In genomic region chr1:24801169-24801568, GRCh38 we compare ENCODE assay signal across 20 cellular contexts. TPM values are rescaled to one million over a fixed set of nuclear protein-coding genes. Genes with fewer than 3 reads are reported as not detected.
DNase-seq lines count a peak whose midpoint lies in the region; ATAC-seq and TF ChIP-seq lines count a peak whose summit lies in the region.
"Had no signal": no experiment of that assay in that cellular context is flagged by ENCODE, and none has a peak within 500 bp of the region (broad histone marks: within the 10 kb centered on the region; RNA-seq: fewer than 3 reads in every experiment).

No MANE protein-coding gene starts in this region.

- no peak overlapping the region for H3K4me3 Mint-ChIP-seq in CD8-positive, alpha-beta memory T cell
- H3K4me3 Mint-ChIP-seq: activated CD4-positive, alpha-beta memory T cell treated with anti-CD3 and anti-CD28 coated beads for 36 hours; activated T-helper 1 cell treated with anti-CD3 and anti-CD28 coated beads, Interleukin-12 subunit alpha, Interleukin-12 subunit beta, Interleukin-2, Interleukin-4 antibody, amounts not matched to agents 30 ng/mL and 10 ng/mL and 1 ng/mL, durations not matched to agents 14 hours and 24 hours and 36 hours; naive thymus-derived CD4-positive, alpha-beta T cell had no signal

- TSS peak; percentile 47 for BruUV-seq in OCI-LY7 (replicated peaks; lab: Mats Ljungman, UMichigan)

- H3K9me3 ChIP-seq in heart right ventricle (no peaks in the 10 kb centered on the region), OCI-LY7 (ENCODE audit: low read length) (peaks cover 17% of the 10 kb centered on the region), esophagus muscularis mucosa (no peaks in the 10 kb centered on the region), vagina (no peaks in the 10 kb centered on the region)
- no peaks in the 10 kb centered on the region for H3K9me3 ChIP-seq in CD8-positive, alpha-beta memory T cell (ENCODE audit: low read length)
- H3K9me3 ChIP-seq: uterus had no signal

- DNase-seq in heart right ventricle (no peak), Right ventricle myocardium superior (no peak), OCI-LY7 (ENCODE audit: low spot score) (peak; percentile 55), esophagus muscularis mucosa (ENCODE audit: extremely low spot score) (no peak), vagina (ENCODE audit: extremely low spot score in 2 of 2) (no peak), NCI-H1417 treated with DMSO at 0.1 percent for 48 hours (lab: John Stamatoyannopoulos, UW) (no peak)
- no peak for DNase-seq in CD8-positive, alpha-beta memory T cell
- DNase-seq: activated CD4-positive, alpha-beta memory T cell treated with anti-CD3 and anti-CD28 coated beads for 36 hours; amniotic stem cell; cortex of kidney; H7; hypothalamus; naive thymus-derived CD4-positive, alpha-beta T cell; NCI-H1694 treated with DMSO at 0.1 percent for 48 hours; NCI-H526 treated with DMSO at 0.1 percent for 48 hours; stimulated activated CD4-positive, alpha-beta T cell treated with anti-CD3 and anti-CD28 coated beads, Interleukin-2, amount 100 ng/mL, for 24 hours; T-helper 9 cell; uterus had no signal

- H3K36me3 ChIP-seq in heart right ventricle, result peaks cover 0 to 16% (median 5%) of the 10 kb centered on the region in 9 donors
- peaks cover 67% of the 10 kb centered on the region for H3K36me3 ChIP-seq in OCI-LY7 (ENCODE audit: insufficient read depth, low read length)
- H3K36me3 ChIP-seq in esophagus muscularis mucosa, result peaks cover 5 to 16% (median 14%) of the 10 kb centered on the region in 4 donors
- H3K36me3 ChIP-seq in vagina, result no peaks in the 10 kb centered on the region
- no peaks in the 10 kb centered on the region for H3K36me3 ChIP-seq in CD8-positive, alpha-beta memory T cell (ENCODE audit: insufficient read depth, low read length)
- H3K36me3 ChIP-seq: uterus had no signal

- POLR2A ChIA-PET in OCI-LY7 (lab: Charles Lee), result interaction anchor here (0.7 kb wide), 1 partner anchor 33 kb away, joined by 3 read pairs; no protein-coding TSS in a partner anchor
- POLR2A ChIA-PET in CD8-positive, alpha-beta memory T cell (lab: Charles Lee), result no interaction called here

- H3K27ac ChIP-seq in heart right ventricle (peak overlapping the region in 6 of 10 donors; percentile 16 to 68 (median 49)), OCI-LY7 (ENCODE audit: low read depth, low read length, poor library complexity, severe bottlenecking) (peak overlapping the region; percentile 3), esophagus muscularis mucosa (replicated peaks in 1 of 4) (peak overlapping the region; percentile 5 to 64 (median 52)), vagina (peak overlapping the region; percentile 33)
- no peak overlapping the region for H3K27ac ChIP-seq in CD8-positive, alpha-beta memory T cell (ENCODE audit: low read depth, low read length)

- H3K27me3 Mint-ChIP-seq in CD8-positive, alpha-beta memory T cell, result peaks cover 1 to 8% of the 10 kb centered on the region in 2 donors
- H3K27me3 Mint-ChIP-seq: activated CD4-positive, alpha-beta memory T cell treated with anti-CD3 and anti-CD28 coated beads for 36 hours; naive thymus-derived CD4-positive, alpha-beta T cell had no signal

- H3K4me3 ChIP-seq in heart right ventricle (no peak overlapping the region), OCI-LY7 (ENCODE audit: low read depth, low read length, poor library complexity, severe bottlenecking) (no peak overlapping the region), esophagus muscularis mucosa (no peak overlapping the region), vagina (no peak overlapping the region)
- no peak overlapping the region for H3K4me3 ChIP-seq in CD8-positive, alpha-beta memory T cell (ENCODE audit: low read length)
- H3K4me3 ChIP-seq: uterus had no signal

- H3K36me3 Mint-ChIP-seq in CD8-positive, alpha-beta memory T cell, result no peaks in the 10 kb centered on the region

- 15 to 43% methylated on average over 1 of the region's 1 CpG for WGBS in heart right ventricle, 2 donors
- WGBS in esophagus muscularis mucosa, result 31% methylated on average over 1 of the region's 1 CpG

- no peak for TF ChIP-seq CTCF in heart right ventricle (IDR thresholded peaks at IDR 0.05)
- TF ChIP-seq CTCF in OCI-LY7 (conservative IDR thresholded peaks at IDR 0.05; ENCODE audit: low read length), result no peak
- TF ChIP-seq CTCF in esophagus muscularis mucosa (IDR thresholded peaks at IDR 0.05), result no peak
- TF ChIP-seq CTCF in vagina (IDR thresholded peaks at IDR 0.05), result no peak

- H2AFZ ChIP-seq in OCI-LY7 (ENCODE audit: low read length), result no peak overlapping the region

- H3K79me2 ChIP-seq in OCI-LY7 (ENCODE audit: insufficient read depth, low read depth, low read length), result peaks cover 57% of the 10 kb centered on the region

- CTCF ChIA-PET in OCI-LY7 (lab: Charles Lee; ENCODE audit: unreplicated experiment), result no interaction called here
- CTCF ChIA-PET in CD8-positive, alpha-beta memory T cell (lab: Charles Lee), result no interaction called here

- ATAC-seq in heart right ventricle, result peak in 3 of 8 donors; percentile 20 to 32 (median 25)
- no peak for ATAC-seq in Right ventricle myocardium superior (ENCODE audit: poor library complexity)
- no peak for ATAC-seq in HG02759 (IDR thresholded peaks at IDR 0.05; ENCODE audit: unreplicated experiment)
- ATAC-seq: naive thymus-derived CD4-positive, alpha-beta T cell had no signal

- H3K9me3 Mint-ChIP-seq in CD8-positive, alpha-beta memory T cell, result no peaks in the 10 kb centered on the region

- no peak for TF ChIP-seq POLR2A in esophagus muscularis mucosa (IDR thresholded peaks at IDR 0.05; ENCODE audit: low read depth)
- no peak for TF ChIP-seq POLR2A in vagina (IDR thresholded peaks at IDR 0.05)

- intact Hi-C loops in heart right ventricle (cut with DNase I) (no loop called here), Right ventricle myocardium superior (cut with DNase I) (no loop called here), OCI-LY7 (cut with micrococcal nuclease; ENCODE audit: unreplicated experiment) (no loop called here), esophagus muscularis mucosa (cut with DNase I) (no loop called here), vagina (cut with DNase I) (loop anchor here (10.0 kb wide), 1 partner anchor 56 kb away; the partner anchor contains the start of gene CLIC4)

- no peak overlapping the region for H3K27ac Mint-ChIP-seq in CD8-positive, alpha-beta memory T cell
- H3K27ac Mint-ChIP-seq: activated CD4-positive, alpha-beta memory T cell treated with anti-CD3 and anti-CD28 coated beads for 36 hours; activated T-helper 1 cell treated with anti-CD3 and anti-CD28 coated beads, Interleukin-12 subunit alpha, Interleukin-12 subunit beta, Interleukin-2, Interleukin-4 antibody, amounts not matched to agents 30 ng/mL and 10 ng/mL and 1 ng/mL, durations not matched to agents 14 hours and 24 hours and 36 hours; naive thymus-derived CD4-positive, alpha-beta T cell had no signal

- H3K4me2 ChIP-seq in OCI-LY7 (ENCODE audit: low read length), result peak overlapping the region; percentile 3; the same call in 1 of the 2 replicates

- no peaks in the 10 kb centered on the region for H3K4me1 Mint-ChIP-seq in CD8-positive, alpha-beta memory T cell

- H3K4me1 ChIP-seq in heart right ventricle (peaks cover 9 to 61% (median 50%) of the 10 kb centered on the region in 9 donors), OCI-LY7 (ENCODE audit: insufficient read depth, low read length, poor library complexity, severe bottlenecking) (peaks cover 15% of the 10 kb centered on the region), esophagus muscularis mucosa (peaks cover 56 to 77% (median 68%) of the 10 kb centered on the region in 4 donors), vagina (peaks cover 23% of the 10 kb centered on the region)
- H3K4me1 ChIP-seq in CD8-positive, alpha-beta memory T cell (ENCODE audit: insufficient read depth, low read length), result no peaks in the 10 kb centered on the region
- H3K4me1 ChIP-seq: uterus had no signal

- H3K27me3 ChIP-seq in heart right ventricle (no peaks in the 10 kb centered on the region), esophagus muscularis mucosa (no peaks in the 10 kb centered on the region), vagina (no peaks in the 10 kb centered on the region)
- H3K27me3 ChIP-seq in CD8-positive, alpha-beta memory T cell (ENCODE audit: insufficient read depth, low read length, poor library complexity, severe bottlenecking), result no peaks in the 10 kb centered on the region
- H3K27me3 ChIP-seq: uterus had no signal

- H4K20me1 ChIP-seq in OCI-LY7 (ENCODE audit: insufficient read depth, low read length), result 0 out of 2 replicates have a peak, but pooled peaks cover 8% of the 10 kb centered on the region

- TF ChIP-seq EP300 in esophagus muscularis mucosa (IDR thresholded peaks at IDR 0.05), result no peak

- no peaks in the 10 kb centered on the region for H3K9me2 ChIP-seq in OCI-LY7 (ENCODE audit: insufficient read depth, low read length)

RNA-seq across cellular contexts. Expression of gene CLIC4, which starts 55.9 kb away (rescaled TPM):
- 100 to 1,000 TPM; 256 to 511 (median 353) TPM for total RNA-seq in heart right ventricle
- polyA plus RNA-seq in heart right ventricle, result 100 to 1,000 TPM in 1 of 2 donors, 10 to 100 TPM in 1; 90.8 to 308 TPM
- total RNA-seq in Right ventricle myocardium superior, result 334 TPM
- 35.5 and 35.7 TPM in 2 replicates for total RNA-seq in OCI-LY7 (2014; rRNA removed; shearing (Covaris generic))
- 113 and 116 TPM in 2 replicates for total RNA-seq in OCI-LY7 (2022)
- total RNA-seq in esophagus muscularis mucosa, result 100 to 1,000 TPM; 375 to 606 (median 595) TPM
- total RNA-seq in vagina, result 164 TPM
- total RNA-seq in CD8-positive, alpha-beta memory T cell, result 10 to 100 TPM; 12.8 to 13.2 TPM
- polyA plus RNA-seq in CD8-positive, alpha-beta memory T cell, result 0.18 TPM
